Comparison of ENCODE assay signal across 12 cellular contexts in the genomic region with DNA sequence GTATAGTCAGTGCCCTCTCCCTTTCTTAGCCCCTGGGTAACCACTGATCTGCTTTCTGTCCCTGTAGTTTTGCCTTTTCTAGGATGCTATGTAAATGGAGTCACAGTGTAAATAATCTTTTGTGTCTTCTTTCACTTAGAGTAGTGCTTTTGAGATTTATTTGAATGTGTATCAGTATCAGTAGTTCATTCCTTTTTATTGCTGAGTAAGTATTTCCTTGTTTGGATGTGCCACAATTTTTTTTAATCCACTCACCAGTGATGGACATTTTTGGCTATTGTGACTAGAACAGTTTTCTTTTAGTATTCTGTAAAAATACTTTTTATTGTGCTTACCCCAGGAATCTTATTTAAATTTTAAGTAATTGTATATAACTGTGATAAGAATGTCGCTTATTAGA. TPM values are rescaled to one million over a fixed set of nuclear protein-coding genes. Genes with fewer than 3 reads are reported as not detected.
DNase-seq lines count a peak whose midpoint lies in the region; ATAC-seq and TF ChIP-seq lines count a peak whose summit lies in the region.
"Had no signal": no experiment of that assay in that cellular context is flagged by ENCODE, and none has a peak within 500 bp of the region (broad histone marks: within the 10 kb centered on the region; RNA-seq: fewer than 3 reads in every experiment).

No MANE protein-coding gene starts in this region.

- H3K4me1 Mint-ChIP-seq in CD4-positive, CD25-positive, alpha-beta regulatory T cell: peaks cover 24 to 63% (median 43%) of the 10 kb centered on the region in 4 donors
- H3K4me1 Mint-ChIP-seq in IgD-negative memory B cell: peaks cover 34 to 39% (median 34%) of the 10 kb centered on the region in 3 donors
- peaks cover 49% of the 10 kb centered on the region for H3K4me1 Mint-ChIP-seq in activated naive CD8-positive, alpha-beta T cell treated with anti-CD3 and anti-CD28 coated beads, Interleukin-2, amount 50 U/mL, for 24 hours
- peaks cover 26 to 43% of the 10 kb centered on the region in 2 donors for H3K4me1 Mint-ChIP-seq in natural killer cell

- no peaks in the 10 kb centered on the region for H3K27me3 Mint-ChIP-seq in CD4-positive, CD25-positive, alpha-beta regulatory T cell
- H3K27me3 Mint-ChIP-seq in IgD-negative memory B cell (no peaks in the 10 kb centered on the region), natural killer cell (ENCODE audit: low read depth in 2 of 2) (no peaks in the 10 kb centered on the region)
- H3K27me3 Mint-ChIP-seq in activated naive CD8-positive, alpha-beta T cell treated with anti-CD3 and anti-CD28 coated beads, Interleukin-2, amount 50 U/mL, for 24 hours: no peaks in the 10 kb centered on the region

- peak overlapping the region in 2 of 3 donors; percentile 14 to 98 for H3K27ac Mint-ChIP-seq in CD4-positive, CD25-positive, alpha-beta regulatory T cell
- peak overlapping the region in 2 of 3 donors; percentile 27 to 48 for H3K27ac Mint-ChIP-seq in IgD-negative memory B cell
- H3K27ac Mint-ChIP-seq in activated naive CD8-positive, alpha-beta T cell treated with anti-CD3 and anti-CD28 coated beads, Interleukin-2, amount 50 U/mL, for 24 hours: peak overlapping the region; percentile 4
- H3K27ac Mint-ChIP-seq in natural killer cell: no peak overlapping the region

- no peak for DNase-seq in CD4-positive, CD25-positive, alpha-beta regulatory T cell
- DNase-seq in activated naive CD8-positive, alpha-beta T cell treated with anti-CD3 and anti-CD28 coated beads, Interleukin-2, amount 50 U/mL, for 24 hours: no peak
- DNase-seq in natural killer cell (no peak), aorta (no peak), GM13976 (ENCODE audit: low spot score) (no peak), NCI-H1048 (lab: John Stamatoyannopoulos, UW) (no peak)
- no peak for DNase-seq in NK-92 treated with Interleukin-12 subunit alpha and Interleukin-12 subunit beta, amount 100 ng/mL, for 24 hours (lab: John Stamatoyannopoulos, UW)
- DNase-seq: kidney, NCI-H1694 treated with DMSO at 0.1 percent for 48 hours, NCI-H774 had no signal

- H3K36me3 Mint-ChIP-seq in CD4-positive, CD25-positive, alpha-beta regulatory T cell: no peaks in the 10 kb centered on the region
- peaks cover 5% of the 10 kb centered on the region for H3K36me3 Mint-ChIP-seq in IgD-negative memory B cell
- H3K36me3 Mint-ChIP-seq in activated naive CD8-positive, alpha-beta T cell treated with anti-CD3 and anti-CD28 coated beads, Interleukin-2, amount 50 U/mL, for 24 hours (ENCODE audit: low read depth): peaks cover 9% of the 10 kb centered on the region
- no peaks in the 10 kb centered on the region for H3K36me3 Mint-ChIP-seq in natural killer cell

- peak overlapping the region; percentile 64 for H3K4me3 ChIP-seq in CD4-positive, CD25-positive, alpha-beta regulatory T cell (ENCODE audit: low read depth, low read length)
- H3K4me3 ChIP-seq in aorta (ENCODE audit: low read length in 2 of 2): no peak overlapping the region

- in situ Hi-C loops in GM13976 (cut with MboI; ENCODE audit: low sequenced_read_pairs, unreplicated experiment): no loop called here

- H3K27ac ChIP-seq in CD4-positive, CD25-positive, alpha-beta regulatory T cell (ENCODE audit: insufficient read depth, low read length, poor library complexity, severe bottlenecking): no peak overlapping the region
- H3K27ac ChIP-seq in aorta (ENCODE audit: low read depth in 1 of 2, low read length in 2 of 2): no peak overlapping the region

- no peak for TF ChIP-seq CTCF in natural killer cell (IDR thresholded peaks at IDR 0.05)
- no peak for TF ChIP-seq CTCF in GM13976 (IDR thresholded peaks at IDR 0.05; ENCODE audit: borderline replicate concordance, control extremely low read depth, extremely low read depth, insufficient read depth, missing control alignments)

- intact Hi-C loops in natural killer cell (cut with micrococcal nuclease) (loop anchor here (5.0 kb wide), 1 partner anchor 39 kb away; no protein-coding TSS in a partner anchor), aorta (cut with DNase I) (loop anchor here in 1 of 2 donors (5.0 kb wide), 2 partner anchors 44 to 56 kb away; a partner anchor contains a TSS)

- H3K36me3 ChIP-seq in CD4-positive, CD25-positive, alpha-beta regulatory T cell (ENCODE audit: control insufficient read depth, insufficient read depth, low read length): no peaks in the 10 kb centered on the region
- no peaks in the 10 kb centered on the region for H3K36me3 ChIP-seq in aorta (ENCODE audit: control insufficient read depth in 1 of 2, insufficient read depth in 2 of 2, low read length in 1 of 2)
- H3K36me3 ChIP-seq: gastroesophageal sphincter had no signal

- no peaks in the 10 kb centered on the region for H3K27me3 ChIP-seq in CD4-positive, CD25-positive, alpha-beta regulatory T cell (ENCODE audit: control insufficient read depth, insufficient read depth, low read length)
- H3K27me3 ChIP-seq in aorta (ENCODE audit: control insufficient read depth in 1 of 2, insufficient read depth in 2 of 2, low read length in 1 of 2): no peaks in the 10 kb centered on the region
- H3K27me3 ChIP-seq: gastroesophageal sphincter had no signal

- H3K9me3 ChIP-seq in CD4-positive, CD25-positive, alpha-beta regulatory T cell (ENCODE audit: control insufficient read depth in 2 of 2, low read length in 2 of 2): no peaks in the 10 kb centered on the region
- H3K9me3 ChIP-seq in aorta (ENCODE audit: control insufficient read depth, low read length): no peaks in the 10 kb centered on the region
- H3K9me3 ChIP-seq: gastroesophageal sphincter had no signal

- peak overlapping the region; percentile 38 to 94 (median 78) for H3K4me3 Mint-ChIP-seq in CD4-positive, CD25-positive, alpha-beta regulatory T cell
- H3K4me3 Mint-ChIP-seq in IgD-negative memory B cell (peak overlapping the region in 2 of 4 donors; percentile 74 to 99), natural killer cell (peak overlapping the region; percentile 64)
- peak overlapping the region; percentile 92 for H3K4me3 Mint-ChIP-seq in activated naive CD8-positive, alpha-beta T cell treated with anti-CD3 and anti-CD28 coated beads, Interleukin-2, amount 50 U/mL, for 24 hours

- peaks cover 0 to 1% (median 0%) of the 10 kb centered on the region in 7 donors for H3K9me3 Mint-ChIP-seq in CD4-positive, CD25-positive, alpha-beta regulatory T cell
- no peaks in the 10 kb centered on the region for H3K9me3 Mint-ChIP-seq in IgD-negative memory B cell
- H3K9me3 Mint-ChIP-seq in activated naive CD8-positive, alpha-beta T cell treated with anti-CD3 and anti-CD28 coated beads, Interleukin-2, amount 50 U/mL, for 24 hours: no peaks in the 10 kb centered on the region
- H3K9me3 Mint-ChIP-seq in natural killer cell: no peaks in the 10 kb centered on the region

- H3K4me1 ChIP-seq in CD4-positive, CD25-positive, alpha-beta regulatory T cell (ENCODE audit: control insufficient read depth, insufficient read depth, low read length, poor library complexity, severe bottlenecking): peaks cover 68% of the 10 kb centered on the region
- peaks cover 0 to 5% of the 10 kb centered on the region in 2 donors for H3K4me1 ChIP-seq in aorta (ENCODE audit: control insufficient read depth in 1 of 2, insufficient read depth in 2 of 2, low read length in 2 of 2)

- 93 to 97% methylated on average over 1 of the region's 1 CpG for whole genome bisulfite sequencing in aorta, 2 donors

- ATAC-seq in CD4-positive, CD25-positive, alpha-beta regulatory T cell (ENCODE audit: low read depth in 2 of 2): no peak
- no peak for ATAC-seq in activated naive CD8-positive, alpha-beta T cell treated with anti-CD3 and anti-CD28 coated beads, Interleukin-2, amount 50 U/mL, for 24 hours
- ATAC-seq in natural killer cell (no peak), aorta (ENCODE audit: low FRiP score) (no peak)
- ATAC-seq: gastroesophageal sphincter had no signal

RNA-seq across cellular contexts. Expression of a gene that starts 3.4 kb away (rescaled TPM):
- total RNA-seq in CD4-positive, CD25-positive, alpha-beta regulatory T cell: 147 TPM
- polyA plus RNA-seq in CD4-positive, CD25-positive, alpha-beta regulatory T cell: 10 to 100 TPM; 33.5 to 41.6 (median 36.1) TPM
- polyA plus RNA-seq in IgD-negative memory B cell (40.3 TPM), aorta (10 to 100 TPM; 21.7 to 94.6 TPM)
- total RNA-seq in natural killer cell (100 to 1,000 TPM; 138 to 167 (median 152) TPM), aorta (100 to 1,000 TPM in 1 of 2 donors, 10 to 100 TPM in 1; 77.3 to 121 TPM)

RNA-seq across cellular contexts. Expression of a gene that starts 54.6 kb away (rescaled TPM):
- total RNA-seq in CD4-positive, CD25-positive, alpha-beta regulatory T cell: 675 TPM
- 100 to 1,000 TPM; 364 to 387 (median 370) TPM for polyA plus RNA-seq in CD4-positive, CD25-positive, alpha-beta regulatory T cell
- polyA plus RNA-seq in IgD-negative memory B cell: 372 TPM
- total RNA-seq in natural killer cell: 100 to 1,000 TPM; 498 to 670 (median 594) TPM
- 100 to 1,000 TPM; 202 to 218 TPM for total RNA-seq in aorta
- polyA plus RNA-seq in aorta: 100 to 1,000 TPM in 1 of 2 donors, 10 to 100 TPM in 1; 93.1 to 139 TPM

Comparison
In these comparisons a context has a peak if more than half of its experiments do, and no peak if none do; other contexts are left out.
1. H3K27ac Mint-ChIP-seq: peak in CD4-positive, CD25-positive, alpha-beta regulatory T cell (2 of 3), IgD-negative memory B cell (2 of 3) and activated naive CD8-positive, alpha-beta T cell treated with anti-CD3 and anti-CD28 coated beads, Interleukin-2, amount 50 U/mL, for 24 hours (single experiment); none in natural killer cell (0 of 2).